In genomic region chr15:73488698-73489097, GRCh38 we compare ENCODE assay signal across 13 cellular contexts. TPM values are rescaled to one million over a fixed set of nuclear protein-coding genes. Genes with fewer than 3 reads are reported as not detected.
"Had no signal": no experiment of that assay in that cellular context is flagged by ENCODE, and none has a peak within 500 bp of the region (broad histone marks: within the 10 kb centered on the region; RNA-seq: fewer than 3 reads in every experiment).

No MANE protein-coding gene starts in this region.

- H3K27ac ChIP-seq: HL-60, KMS-11 had no signal

- ATAC-seq: HepG2 had no signal

- FAIRE-seq: HepG2, HTR-8/SVneo had no signal

- H3K9ac ChIP-seq: KMS-11 had no signal

- DNase-seq: IMR-90, Karpas-422, Kasumi-1, KBM-7, KG1 had no signal

- H3K4me2 ChIP-seq: KMS-11 had no signal

RNA-seq across cellular contexts. Expression of gene REC114, which starts 45.7 kb away (rescaled TPM):
- total RNA-seq: HepG2, HT-29, HT1080, IMR-90, LHCN-M2 had no signal
- polyA plus RNA-seq: HepG2, IgD-negative memory B cell, IMR-90 had no signal
